ENCODE assay signal across 13 cellular contexts in genomic region chr4:118826723-118827444, GRCh38. TPM values are rescaled to one million over a fixed set of nuclear protein-coding genes. Genes with fewer than 3 reads are reported as not detected.
DNase-seq lines count a peak whose midpoint lies in the region; ATAC-seq and TF ChIP-seq lines count a peak whose summit lies in the region.
"Had no signal": no experiment of that assay in that cellular context is flagged by ENCODE, and none has a peak within 500 bp of the region (broad histone marks: within the 10 kb centered on the region; RNA-seq: fewer than 3 reads in every experiment).

No MANE protein-coding gene starts in this region.

- no peaks in the 10 kb centered on the region for H3K9me3 Mint-ChIP-seq in activated CD4-positive, alpha-beta T cell treated with anti-CD3 and anti-CD28 coated beads for 36 hours (ENCODE audit: low read depth)
- H3K9me3 Mint-ChIP-seq in Caco-2 (ENCODE audit: unreplicated experiment): no peaks in the 10 kb centered on the region

- TF ChIP-seq CTCF in body of pancreas (IDR thresholded peaks at IDR 0.05) (no peak), Caco-2 (IDR thresholded peaks at IDR 0.05; ENCODE audit: insufficient read depth in 1 of 2, low read depth in 1 of 2, low read length in 1 of 2, severe bottlenecking in 1 of 2, unreplicated experiment in 1 of 2) (no peak)

- no peaks in the 10 kb centered on the region for H3K27me3 Mint-ChIP-seq in activated CD4-positive, alpha-beta T cell treated with anti-CD3 and anti-CD28 coated beads for 36 hours
- no peaks in the 10 kb centered on the region for H3K27me3 Mint-ChIP-seq in Caco-2 (ENCODE audit: insufficient read depth, unreplicated experiment)

- no peak overlapping the region for H2BK120ac ChIP-seq in trophoblast cell (ENCODE audit: insufficient read depth, low read length, poor library complexity)

- no peak overlapping the region for H2BK12ac ChIP-seq in trophoblast cell (ENCODE audit: low read length)

- peak overlapping the region; percentile 69 for H3K27ac Mint-ChIP-seq in activated CD4-positive, alpha-beta T cell treated with anti-CD3 and anti-CD28 coated beads for 36 hours
- H3K27ac Mint-ChIP-seq in Caco-2 (ENCODE audit: unreplicated experiment): no peak overlapping the region

- no peak overlapping the region for H3K4me3 ChIP-seq in body of pancreas
- H3K4me3 ChIP-seq in trophoblast cell (ENCODE audit: low read depth, low read length): no peak overlapping the region
- H3K4me3 ChIP-seq in Caco-2 (ENCODE audit: low read depth, low read length): no peak overlapping the region
- H3K4me3 ChIP-seq: suprapubic skin had no signal

- no peak for TF ChIP-seq POLR2A in body of pancreas (IDR thresholded peaks at IDR 0.05)

- H3K79me1 ChIP-seq in trophoblast cell (ENCODE audit: low read length): no peaks in the 10 kb centered on the region

- CTCF ChIA-PET in activated CD4-positive, alpha-beta T cell treated with anti-CD3 and anti-CD28 coated beads for 36 hours (lab: Charles Lee): no interaction called here
- CTCF ChIA-PET in Caco-2 (lab: Charles Lee): no interaction called here

- H3K27me3 ChIP-seq in body of pancreas (no peaks in the 10 kb centered on the region), trophoblast cell (ENCODE audit: insufficient read depth, low read length) (no peaks in the 10 kb centered on the region), Caco-2 (replicated peaks; ENCODE audit: control insufficient read depth, insufficient read depth, low read length) (no peaks in the 10 kb centered on the region)
- H3K27me3 ChIP-seq: suprapubic skin had no signal

- POLR2A ChIA-PET in activated CD4-positive, alpha-beta T cell treated with anti-CD3 and anti-CD28 coated beads for 36 hours (lab: Charles Lee): no interaction called here
- POLR2A ChIA-PET in Caco-2 (lab: Charles Lee): no interaction called here

- ATAC-seq in activated CD4-positive, alpha-beta T cell treated with anti-CD3 and anti-CD28 coated beads for 36 hours: peak; percentile 55
- peak; percentile 39 for ATAC-seq in HG02973 (IDR thresholded peaks at IDR 0.05; ENCODE audit: unreplicated experiment)
- peak; percentile 54 for ATAC-seq in body of pancreas
- no peak for ATAC-seq in GM19328 (IDR thresholded peaks at IDR 0.05; ENCODE audit: unreplicated experiment)

- intact Hi-C loops in activated CD4-positive, alpha-beta T cell treated with anti-CD3 and anti-CD28 coated beads for 36 hours (cut with DNase I, micrococcal nuclease): no loop called here
- intact Hi-C loops in body of pancreas (cut with DNase I): no loop called here
- intact Hi-C loops in Caco-2 (cut with micrococcal nuclease; ENCODE audit: unreplicated experiment): no loop called here

- no peak overlapping the region for H3K4me2 ChIP-seq in trophoblast cell (ENCODE audit: low read length)

- peaks cover 30% of the 10 kb centered on the region for H3K4me1 Mint-ChIP-seq in activated CD4-positive, alpha-beta T cell treated with anti-CD3 and anti-CD28 coated beads for 36 hours
- H3K4me1 Mint-ChIP-seq in Caco-2 (ENCODE audit: low read depth, unreplicated experiment): peaks cover 14% of the 10 kb centered on the region

- no peak overlapping the region for H2BK5ac ChIP-seq in trophoblast cell (ENCODE audit: low read depth, low read length, poor library complexity)

- no peak overlapping the region for H3K9ac ChIP-seq in trophoblast cell (ENCODE audit: low read length)

- no peak for DNase-seq in activated CD4-positive, alpha-beta T cell treated with anti-CD3 and anti-CD28 coated beads for 36 hours
- no peak for DNase-seq in activated CD4-positive, alpha-beta T cell treated with anti-CD3 and anti-CD28 coated beads, Interleukin-2, amount 50 U/mL, for 4 hours
- DNase-seq in body of pancreas: peak in 3 of 4 donors; percentile 38 to 51 (median 42)
- peak in 1 of 2 donors; percentile 16 for DNase-seq in trophoblast cell
- DNase-seq in DMS153 treated with DMSO at 0.1 percent for 48 hours (lab: John Stamatoyannopoulos, UW; ENCODE audit: unreplicated experiment): no peak
- DNase-seq in Caco-2: no peak
- DNase-seq: dermis blood vessel endothelial cell; NCI-H1417 treated with DMSO at 0.1 percent for 48 hours; stimulated activated CD4-positive, alpha-beta T cell treated with anti-CD3 and anti-CD28 coated beads, Interleukin-4, amount 100 ng/mL, for 1 hour had no signal

- H3K36me3 ChIP-seq in body of pancreas (replicated peaks in 1 of 2; ENCODE audit: insufficient read depth in 1 of 2, low read depth in 2 of 2) (no peaks in the 10 kb centered on the region), trophoblast cell (ENCODE audit: control insufficient read depth in 1 of 2, insufficient read depth in 2 of 2, low read length in 2 of 2) (peaks cover 33 to 48% of the 10 kb centered on the region in 2 experiments), Caco-2 (ENCODE audit: control insufficient read depth, insufficient read depth, low read length) (no peaks in the 10 kb centered on the region)

- no peak overlapping the region for H2AK5ac ChIP-seq in trophoblast cell (ENCODE audit: low read length)

- no peak overlapping the region for H3K14ac ChIP-seq in trophoblast cell (ENCODE audit: low read length)

- no peak overlapping the region for H4K8ac ChIP-seq in trophoblast cell (ENCODE audit: low read depth, low read length)

- H2AFZ ChIP-seq in trophoblast cell (ENCODE audit: insufficient read depth, low read length, poor library complexity): no peak overlapping the region

- H4K12ac ChIP-seq in trophoblast cell (ENCODE audit: low read depth, low read length): no peak overlapping the region

- H3K4me3 Mint-ChIP-seq in activated CD4-positive, alpha-beta T cell treated with anti-CD3 and anti-CD28 coated beads for 36 hours: no peak overlapping the region
- H3K4me3 Mint-ChIP-seq in Caco-2 (ENCODE audit: unreplicated experiment): no peak overlapping the region

- H3K4me1 ChIP-seq in body of pancreas: peaks cover 93% of the 10 kb centered on the region
- peaks cover 3 to 10% of the 10 kb centered on the region in 2 experiments for H3K4me1 ChIP-seq in trophoblast cell (ENCODE audit: control insufficient read depth in 1 of 2, insufficient read depth in 2 of 2, low read length in 2 of 2)
- H3K4me1 ChIP-seq in Caco-2: no peaks in the 10 kb centered on the region

- no peaks in the 10 kb centered on the region for H3K9me3 ChIP-seq in body of pancreas
- H3K9me3 ChIP-seq in trophoblast cell (ENCODE audit: insufficient read depth, low read depth, low read length): no peaks in the 10 kb centered on the region
- H3K9me3 ChIP-seq in Caco-2: no peaks in the 10 kb centered on the region
- H3K9me3 ChIP-seq: suprapubic skin had no signal

- 31 to 44% methylated on average over 2 of the region's 2 CpGs for WGBS in body of pancreas, 2 donors
- no CpG with 5 or more reads among the region's 2 CpGs for WGBS in trophoblast cell (ENCODE audit: extremely low coverage, insufficient coverage, insufficient read length)

- peak overlapping the region; percentile 84 for H3K4ac ChIP-seq in trophoblast cell (ENCODE audit: low read depth, low read length)

- BruUV-seq in Caco-2 (replicated peaks; lab: Mats Ljungman, UMichigan): no TSS peak

- peaks cover 9% of the 10 kb centered on the region for H3K79me2 ChIP-seq in trophoblast cell (ENCODE audit: control insufficient read depth, insufficient read depth, low read length, poor library complexity)

- H3K27ac ChIP-seq in body of pancreas (peak overlapping the region in 2 of 4 donors; percentile 28 to 69), trophoblast cell (ENCODE audit: low read depth, low read length) (no peak overlapping the region)
- H3K27ac ChIP-seq: 22Rv1, suprapubic skin had no signal

- no peak overlapping the region for H4K91ac ChIP-seq in trophoblast cell (ENCODE audit: low read depth, low read length)

- peaks cover 39% of the 10 kb centered on the region for H3K36me3 Mint-ChIP-seq in activated CD4-positive, alpha-beta T cell treated with anti-CD3 and anti-CD28 coated beads for 36 hours (ENCODE audit: low read depth)
- peaks cover 55% of the 10 kb centered on the region for H3K36me3 Mint-ChIP-seq in Caco-2 (ENCODE audit: insufficient read depth, unreplicated experiment)

- no peak overlapping the region for H3K18ac ChIP-seq in trophoblast cell (ENCODE audit: low read length)

- no peak overlapping the region for H3K23ac ChIP-seq in trophoblast cell (ENCODE audit: low read length)

RNA-seq across cellular contexts. Expression of gene SEC24D, which starts 9.0 kb away (rescaled TPM):
- total RNA-seq in activated CD4-positive, alpha-beta T cell treated with anti-CD3 and anti-CD28 coated beads for 36 hours: 10 to 100 TPM; 28.5 to 33.0 TPM
- total RNA-seq in body of pancreas: 10 to 100 TPM; 39.7 to 58.7 TPM
- 124 and 126 TPM in 2 replicates for polyA plus RNA-seq in trophoblast cell (2013)
- 32.0 and 33.0 TPM in 2 replicates for total RNA-seq in Caco-2 (2022)

Comparison
In these comparisons a context has a peak if more than half of its experiments do, and no peak if none do; other contexts are left out.
1. DNase-seq: peak in body of pancreas (3 of 4); none in activated CD4-positive, alpha-beta T cell treated with anti-CD3 and anti-CD28 coated beads for 36 hours (single experiment), activated CD4-positive, alpha-beta T cell treated with anti-CD3 and anti-CD28 coated beads, Interleukin-2, amount 50 U/mL, for 4 hours (0 of 2), DMS153 treated with DMSO at 0.1 percent for 48 hours (single experiment) and Caco-2 (0 of 2).